Comparison of ENCODE assay signal across 10 cellular contexts in genomic region chr1:3186526-3186921, GRCh38.
DNase-seq lines count a peak whose midpoint lies in the region; ATAC-seq and TF ChIP-seq lines count a peak whose summit lies in the region.
"Had no signal": no experiment of that assay in that cellular context is flagged by ENCODE, and none has a peak within 500 bp of the region (broad histone marks: within the 10 kb centered on the region; RNA-seq: fewer than 3 reads in every experiment).

No MANE protein-coding gene starts in this region.

- no peaks in the 10 kb centered on the region for H3K36me3 Mint-ChIP-seq in brain
- no peaks in the 10 kb centered on the region for H3K36me3 Mint-ChIP-seq in activated naive CD4-positive, alpha-beta T cell treated with anti-CD3 and anti-CD28 coated beads for 36 hours (ENCODE audit: low read depth)

- H3K4me1 ChIP-seq in stomach, result peaks cover 40 to 79% (median 72%) of the 10 kb centered on the region in 4 donors

- 11 to 36% (median 16%) methylated on average over 17 to 22 of the region's 22 CpGs for WGBS in stomach, 5 donors

- peaks cover 8% of the 10 kb centered on the region for H3K27me3 Mint-ChIP-seq in brain
- H3K27me3 Mint-ChIP-seq in activated naive CD4-positive, alpha-beta T cell treated with anti-CD3 and anti-CD28 coated beads for 36 hours (ENCODE audit: low read depth), result peaks cover 24% of the 10 kb centered on the region

- peak; percentile 63 for ATAC-seq in left colon
- no peak for ATAC-seq in activated CD4-positive, CD25-positive, alpha-beta regulatory T cell treated with anti-CD3 and anti-CD28 coated beads, Interleukin-2, amount 50 U/mL, for 24 hours
- no peak for ATAC-seq in HG03378 (IDR thresholded peaks at IDR 0.05; ENCODE audit: unreplicated experiment)

- peaks cover 73% of the 10 kb centered on the region for H3K4me1 Mint-ChIP-seq in brain
- H3K4me1 Mint-ChIP-seq in activated naive CD4-positive, alpha-beta T cell treated with anti-CD3 and anti-CD28 coated beads for 36 hours (ENCODE audit: low read depth), result no peaks in the 10 kb centered on the region
- H3K4me1 Mint-ChIP-seq: activated CD4-positive, alpha-beta T cell treated with anti-CD3 and anti-CD28 coated beads, Interleukin-2, amount 10 ng/mL, durations not matched to agents 24 days and 14 days had no signal

- peak overlapping the region in 4 of 5 experiments; percentile 34 to 96 (median 74) for H3K27ac Mint-ChIP-seq in brain
- H3K27ac Mint-ChIP-seq in activated naive CD4-positive, alpha-beta T cell treated with anti-CD3 and anti-CD28 coated beads for 36 hours, result no peak overlapping the region
- H3K27ac Mint-ChIP-seq: activated CD4-positive, alpha-beta T cell treated with anti-CD3 and anti-CD28 coated beads, Interleukin-2, amount 10 ng/mL, durations not matched to agents 24 days and 14 days had no signal

- intact Hi-C loops in left colon (cut with DNase I, micrococcal nuclease), result no loop called here
- intact Hi-C loops in stomach (cut with DNase I; ENCODE audit: low total_unique reads), result no loop called here
- intact Hi-C loops in activated naive CD4-positive, alpha-beta T cell treated with anti-CD3 and anti-CD28 coated beads for 36 hours (cut with micrococcal nuclease), result no loop called here

- POLR2A ChIA-PET in HEK293T (lab: Yijun Ruan, JAX), result interaction anchor here (0.9 kb wide), 1 partner anchor 118 kb away, joined by 3 read pairs; the partner anchor contains the start of gene PRDM16

- TF ChIP-seq POLR2A in stomach (IDR thresholded peaks at IDR 0.05), result no peak

- CTCF ChIA-PET in HEK293T (lab: Yijun Ruan, JAX), result interaction anchor here (0.7 kb wide), 1 partner anchor 19 kb away, joined by 3 read pairs; no protein-coding TSS in a partner anchor
- CTCF ChIA-PET in activated naive CD4-positive, alpha-beta T cell treated with anti-CD3 and anti-CD28 coated beads for 36 hours (lab: Charles Lee), result no interaction called here

- peak; percentile 31 for DNase-seq in HEK293T (ENCODE audit: extremely low spot score)
- DNase-seq in left colon, result peak in 1 of 2 donors; percentile 65
- DNase-seq in stomach, result peak; percentile 89
- no peak for DNase-seq in effector CD4-positive, alpha-beta T cell
- no peak for DNase-seq in activated naive CD4-positive, alpha-beta T cell treated with anti-CD3 and anti-CD28 coated beads for 36 hours
- DNase-seq: activated CD4-positive, alpha-beta T cell treated with anti-CD3 and anti-CD28 coated beads, Interleukin-2, amount 10 ng/mL, durations not matched to agents 24 days and 14 days had no signal

- H3K4me3 Mint-ChIP-seq in brain, result no peak overlapping the region
- no peak overlapping the region for H3K4me3 Mint-ChIP-seq in activated naive CD4-positive, alpha-beta T cell treated with anti-CD3 and anti-CD28 coated beads for 36 hours
- H3K4me3 Mint-ChIP-seq: activated CD4-positive, alpha-beta T cell treated with anti-CD3 and anti-CD28 coated beads, Interleukin-2, amount 10 ng/mL, durations not matched to agents 24 days and 14 days had no signal

- no peak for TF ChIP-seq CTCF in brain (conservative IDR thresholded peaks at IDR 0.05)
- TF ChIP-seq CTCF in stomach (IDR thresholded peaks at IDR 0.05), result no peak

- H3K4me3 ChIP-seq in stomach, result no peak overlapping the region

- peaks cover 0 to 4% (median 0%) of the 10 kb centered on the region in 5 experiments for H3K9me3 Mint-ChIP-seq in brain
- no peaks in the 10 kb centered on the region for H3K9me3 Mint-ChIP-seq in activated naive CD4-positive, alpha-beta T cell treated with anti-CD3 and anti-CD28 coated beads for 36 hours
- H3K9me3 Mint-ChIP-seq: activated CD4-positive, alpha-beta T cell treated with anti-CD3 and anti-CD28 coated beads, Interleukin-2, amount 10 ng/mL, durations not matched to agents 24 days and 14 days had no signal

- no peak for TF ChIP-seq EP300 in stomach (IDR thresholded peaks at IDR 0.05)

- no peaks in the 10 kb centered on the region for H3K9me3 ChIP-seq in stomach

- peaks cover 0 to 35% (median 0%) of the 10 kb centered on the region in 3 donors for H3K27me3 ChIP-seq in stomach

- peak overlapping the region; percentile 88 to 92 (median 89) for H3K27ac ChIP-seq in stomach
- H3K27ac ChIP-seq: HL-60 had no signal

- no peaks in the 10 kb centered on the region for H3K36me3 ChIP-seq in stomach

TF ChIP-seq in HEK293T, 16 proteins besides CTCF, POLR2A, EP300 and RAD21:
- TF ChIP-seq FOXA1 (IDR thresholded peaks at IDR 0.05), result no peak
- TF ChIP-seq HDGF (IDR thresholded peaks at IDR 0.05; ENCODE audit: borderline replicate concordance), result no peak
- TF ChIP-seq CTBP1 (IDR thresholded peaks at IDR 0.05; ENCODE audit: borderline replicate concordance), result no peak
- no peak for TF ChIP-seq ARNT (IDR thresholded peaks at IDR 0.05)
- TF ChIP-seq ELF4 (IDR thresholded peaks at IDR 0.05), result no peak
- no peak for TF ChIP-seq FOXM1 (IDR thresholded peaks at IDR 0.05; ENCODE audit: borderline replicate concordance)
- no peak for TF ChIP-seq FOXK2 (IDR thresholded peaks at IDR 0.05)
- no peak for TF ChIP-seq SUZ12 (IDR thresholded peaks at IDR 0.05)
- no peak for TF ChIP-seq TARDBP (IDR thresholded peaks at IDR 0.05)
- no peak for TF ChIP-seq NFRKB (IDR thresholded peaks at IDR 0.05)
- TF ChIP-seq LEF1 (IDR thresholded peaks at IDR 0.05; ENCODE audit: borderline replicate concordance), result no peak
- peak; percentile 61 for TF ChIP-seq PKNOX1 (IDR thresholded peaks at IDR 0.05)
- TF ChIP-seq L3MBTL2 (conservative IDR thresholded peaks at IDR 0.05), result 0 out of 2 replicates have a peak, but pooled peaks have one; percentile 18
- no peak for TF ChIP-seq SP1 (IDR thresholded peaks at IDR 0.05)
TF ChIP-seq in HEK293T: peak in this region for 2.

Comparison
In these comparisons a context has a peak if more than half of its experiments do, and no peak if none do; other contexts are left out.
1. DNase-seq: peak in HEK293T (single experiment) and stomach (single experiment); none in effector CD4-positive, alpha-beta T cell (single experiment) and activated naive CD4-positive, alpha-beta T cell treated with anti-CD3 and anti-CD28 coated beads for 36 hours (single experiment).